Comparison of ENCODE assay signal across 27 cellular contexts in genomic region chr10:91479583-91479982, GRCh38.
"Had no signal": no experiment of that assay in that cellular context is flagged by ENCODE, and none has a peak within 500 bp of the region (broad histone marks: within the 10 kb centered on the region; RNA-seq: fewer than 3 reads in every experiment).

No MANE protein-coding gene starts in this region.

- H3K4me3 ChIP-seq: SJCRH30 had no signal

- H3K36me3 Mint-ChIP-seq: activated CD8-positive, alpha-beta memory T cell treated with anti-CD3 and anti-CD28 coated beads, Interleukin-2, amount 10 ng/mL, durations not matched to agents 7 days and 5 days; activated naive CD4-positive, alpha-beta T cell treated with anti-CD3 and anti-CD28 coated beads, Interleukin-2, amount 50 U/mL, for 24 hours had no signal

- H3K27ac ChIP-seq: SJCRH30 had no signal

- H3K27ac Mint-ChIP-seq: activated B cell treated with CpG ODN at 0.5 μM for 24 hours; activated CD4-positive, alpha-beta T cell treated with anti-CD3 and anti-CD28 coated beads, Interleukin-2, amount 10 ng/mL, durations not matched to agents 24 days and 14 days; activated CD8-positive, alpha-beta memory T cell treated with anti-CD3 and anti-CD28 coated beads, Interleukin-2, amount 10 ng/mL, durations not matched to agents 7 days and 5 days; activated naive CD4-positive, alpha-beta T cell treated with anti-CD3 and anti-CD28 coated beads, Interleukin-2, amount 50 U/mL, for 24 hours; activated T-cell treated with anti-CD3 and anti-CD28 coated beads, Interleukin-2, amount 50 U/mL, for 24 hours; activated T-helper 1 cell treated with anti-CD3 and anti-CD28 coated beads, Interleukin-12 subunit alpha, Interleukin-12 subunit beta, Interleukin-2, Interleukin-4 antibody, amounts not matched to agents 30 ng/mL and 10 ng/mL and 1 ng/mL, durations not matched to agents 14 hours and 24 hours and 36 hours; brain; T-helper 1 cell treated with Interleukin-12 subunit alpha and Interleukin-12 subunit beta and Interleukin-4 antibody, amounts not matched to agents 30 μg/mL and 1 μg/mL, for 36 hours had no signal

- H3K4me3 Mint-ChIP-seq: activated B cell treated with CpG ODN at 0.5 μM for 24 hours; activated CD4-positive, alpha-beta T cell treated with anti-CD3 and anti-CD28 coated beads, Interleukin-2, amount 10 ng/mL, durations not matched to agents 24 days and 14 days; activated CD8-positive, alpha-beta memory T cell treated with anti-CD3 and anti-CD28 coated beads, Interleukin-2, amount 10 ng/mL, durations not matched to agents 7 days and 5 days; activated naive CD4-positive, alpha-beta T cell treated with anti-CD3 and anti-CD28 coated beads, Interleukin-2, amount 50 U/mL, for 24 hours; activated T-cell treated with anti-CD3 and anti-CD28 coated beads, Interleukin-2, amount 50 U/mL, for 24 hours; activated T-helper 1 cell treated with anti-CD3 and anti-CD28 coated beads, Interleukin-12 subunit alpha, Interleukin-12 subunit beta, Interleukin-2, Interleukin-4 antibody, amounts not matched to agents 30 ng/mL and 10 ng/mL and 1 ng/mL, durations not matched to agents 14 hours and 24 hours and 36 hours; brain; central memory CD8-positive, alpha-beta T cell; T-helper 1 cell treated with Interleukin-12 subunit alpha and Interleukin-12 subunit beta and Interleukin-4 antibody, amounts not matched to agents 30 μg/mL and 1 μg/mL, for 36 hours had no signal

- H3K27me3 Mint-ChIP-seq: activated B cell treated with CpG ODN at 0.5 μM for 24 hours; activated CD4-positive, alpha-beta T cell treated with anti-CD3 and anti-CD28 coated beads, Interleukin-2, amount 10 ng/mL, durations not matched to agents 24 days and 14 days; activated CD8-positive, alpha-beta memory T cell treated with anti-CD3 and anti-CD28 coated beads, Interleukin-2, amount 10 ng/mL, durations not matched to agents 7 days and 5 days; activated naive CD4-positive, alpha-beta T cell treated with anti-CD3 and anti-CD28 coated beads, Interleukin-2, amount 50 U/mL, for 24 hours; activated T-cell treated with anti-CD3 and anti-CD28 coated beads, Interleukin-2, amount 50 U/mL, for 24 hours; brain; central memory CD8-positive, alpha-beta T cell had no signal

- DNase-seq: activated B cell treated with CpG ODN at 0.5 μM for 24 hours; activated CD4-positive, alpha-beta T cell treated with anti-CD3 and anti-CD28 coated beads for 1 hour; activated CD4-positive, alpha-beta T cell treated with anti-CD3 and anti-CD28 coated beads, Interleukin-2, amount 10 ng/mL, durations not matched to agents 24 days and 14 days; activated CD4-positive, alpha-beta T cell treated with anti-CD3 and anti-CD28 coated beads, Interleukin-2, amount 50 U/mL, for 48 hours; activated CD8-positive, alpha-beta memory T cell treated with anti-CD3 and anti-CD28 coated beads, Interleukin-2, amount 10 ng/mL, durations not matched to agents 7 days and 5 days; activated effector memory CD4-positive, alpha-beta T cell treated with Interleukin-2 at 50 U/mL for 16 hours; activated naive CD4-positive, alpha-beta T cell; activated T-cell treated with anti-CD3 and anti-CD28 coated beads, Interleukin-2, amount 50 U/mL, for 24 hours; amniotic stem cell; Karpas-422; NCI-H1048; NCI-H146; NCI-H187 treated with DMSO at 0.1 percent for 48 hours; NCI-H2081 treated with DMSO at 0.1 percent for 48 hours; NCI-H446 treated with DMSO at 0.1 percent for 48 hours; NCI-H524 treated with DMSO at 0.1 percent for 48 hours; NCI-H774; NK-92 treated with Interleukin-12 subunit alpha and Interleukin-12 subunit beta, amount 100 ng/mL, for 24 hours; OCI-M1; RPMI8226; SJCRH30; T1000 had no signal

- H3K9me3 Mint-ChIP-seq: activated B cell treated with CpG ODN at 0.5 μM for 24 hours; activated CD4-positive, alpha-beta T cell treated with anti-CD3 and anti-CD28 coated beads, Interleukin-2, amount 10 ng/mL, durations not matched to agents 24 days and 14 days; activated naive CD4-positive, alpha-beta T cell treated with anti-CD3 and anti-CD28 coated beads, Interleukin-2, amount 50 U/mL, for 24 hours; activated T-cell treated with anti-CD3 and anti-CD28 coated beads, Interleukin-2, amount 50 U/mL, for 24 hours; activated T-helper 1 cell treated with anti-CD3 and anti-CD28 coated beads, Interleukin-12 subunit alpha, Interleukin-12 subunit beta, Interleukin-2, Interleukin-4 antibody, amounts not matched to agents 30 ng/mL and 10 ng/mL and 1 ng/mL, durations not matched to agents 14 hours and 24 hours and 36 hours; brain; central memory CD8-positive, alpha-beta T cell; T-helper 1 cell treated with Interleukin-12 subunit alpha and Interleukin-12 subunit beta and Interleukin-4 antibody, amounts not matched to agents 30 μg/mL and 1 μg/mL, for 36 hours had no signal

- H3K4me1 Mint-ChIP-seq: activated B cell treated with CpG ODN at 0.5 μM for 24 hours; activated CD4-positive, alpha-beta T cell treated with anti-CD3 and anti-CD28 coated beads, Interleukin-2, amount 10 ng/mL, durations not matched to agents 24 days and 14 days; activated CD8-positive, alpha-beta memory T cell treated with anti-CD3 and anti-CD28 coated beads, Interleukin-2, amount 10 ng/mL, durations not matched to agents 7 days and 5 days; activated naive CD4-positive, alpha-beta T cell treated with anti-CD3 and anti-CD28 coated beads, Interleukin-2, amount 50 U/mL, for 24 hours; brain; central memory CD8-positive, alpha-beta T cell had no signal
